ENCODE assay signal across 16 cellular contexts in genomic region chr1:240008298-240008697, GRCh38.
DNase-seq lines count a peak whose midpoint lies in the region; ATAC-seq, FAIRE-seq and TF ChIP-seq lines count a peak whose summit lies in the region.
"Had no signal": no experiment of that assay in that cellular context is flagged by ENCODE, and none has a peak within 500 bp of the region (broad histone marks: within the 10 kb centered on the region; RNA-seq: fewer than 3 reads in every experiment).

No MANE protein-coding gene starts in this region.

- H3K4me3 ChIP-seq in ascending aorta, result no peak overlapping the region
- H3K4me3 ChIP-seq: GM23248 had no signal

- peaks cover 15% of the 10 kb centered on the region for H3K9me3 Mint-ChIP-seq in glutamatergic neuron (ENCODE audit: unreplicated experiment)

- no peaks in the 10 kb centered on the region for H3K9me3 ChIP-seq in ascending aorta
- H3K9me3 ChIP-seq: Caco-2 had no signal

- H3K36me3 ChIP-seq in ascending aorta, result no peaks in the 10 kb centered on the region

- H3K36me3 Mint-ChIP-seq in glutamatergic neuron (ENCODE audit: unreplicated experiment), result peaks cover 17% of the 10 kb centered on the region
- H3K36me3 Mint-ChIP-seq: CD14-positive monocyte; CD8-positive, alpha-beta T cell had no signal

- H3K27ac ChIP-seq in ascending aorta, result no peak overlapping the region
- H3K27ac ChIP-seq: 22Rv1, GM23248 had no signal

- DNase-seq in NCI-H748 (lab: John Stamatoyannopoulos, UW; ENCODE audit: unreplicated experiment) (peak; percentile 17), NCI-H748 treated with DMSO at 0.1 percent for 48 hours (lab: John Stamatoyannopoulos, UW) (no peak), NCI-H524 (lab: John Stamatoyannopoulos, UW) (peak; percentile 74 to 88), glutamatergic neuron (no peak), GM19239 (ENCODE audit: insufficient read length, low spot score) (no peak), ascending aorta (ENCODE audit: low spot score in 2 of 2) (no peak)
- DNase-seq: Caco-2; CD8-positive, alpha-beta T cell; DMS53; GM23248; H9 had no signal

- H3K27me3 Mint-ChIP-seq in glutamatergic neuron (ENCODE audit: unreplicated experiment), result peaks cover 6% of the 10 kb centered on the region

- H3K4me1 ChIP-seq in ascending aorta, result no peaks in the 10 kb centered on the region
- H3K4me1 ChIP-seq: Caco-2 had no signal

- intact Hi-C loops in ascending aorta (cut with DNase I), result no loop called here

- H3K27me3 ChIP-seq in ascending aorta, result no peaks in the 10 kb centered on the region

- peak overlapping the region; percentile 76 for H3K27ac Mint-ChIP-seq in glutamatergic neuron (ENCODE audit: unreplicated experiment)
- H3K27ac Mint-ChIP-seq: CD8-positive, alpha-beta T cell; H9 had no signal

- no peak for FAIRE-seq in GM19239 (lab: Jason Lieb, UNC)
- FAIRE-seq: HepG2, HTR-8/SVneo had no signal

- peaks cover 8% of the 10 kb centered on the region for H3K4me1 Mint-ChIP-seq in glutamatergic neuron (ENCODE audit: low read depth, unreplicated experiment)
- H3K4me1 Mint-ChIP-seq: CD14-positive monocyte had no signal

- no peak overlapping the region for H3K4me3 Mint-ChIP-seq in glutamatergic neuron (ENCODE audit: unreplicated experiment)
- H3K4me3 Mint-ChIP-seq: CD14-positive monocyte; CD8-positive, alpha-beta T cell; H9 had no signal

- ATAC-seq in GM21447 (IDR thresholded peaks at IDR 0.05; ENCODE audit: unreplicated experiment), result no peak
- ATAC-seq: CD8-positive, alpha-beta T cell; HepG2 had no signal

- TF ChIP-seq CTCF in glutamatergic neuron (IDR thresholded peaks at IDR 0.05; ENCODE audit: partially characterized antibody, unreplicated experiment), result no peak
- no peak for TF ChIP-seq CTCF in ascending aorta (IDR thresholded peaks at IDR 0.05)

Comparison
In these comparisons a context has a peak if more than half of its experiments do, and no peak if none do; other contexts are left out.
1. DNase-seq: peak in NCI-H748 (single experiment) and NCI-H524 (2 of 2); none in NCI-H748 treated with DMSO at 0.1 percent for 48 hours (single experiment), glutamatergic neuron (single experiment), GM19239 (single experiment) and ascending aorta (0 of 2).